Comparison of ENCODE assay signal across 23 cellular contexts in the genomic region with DNA sequence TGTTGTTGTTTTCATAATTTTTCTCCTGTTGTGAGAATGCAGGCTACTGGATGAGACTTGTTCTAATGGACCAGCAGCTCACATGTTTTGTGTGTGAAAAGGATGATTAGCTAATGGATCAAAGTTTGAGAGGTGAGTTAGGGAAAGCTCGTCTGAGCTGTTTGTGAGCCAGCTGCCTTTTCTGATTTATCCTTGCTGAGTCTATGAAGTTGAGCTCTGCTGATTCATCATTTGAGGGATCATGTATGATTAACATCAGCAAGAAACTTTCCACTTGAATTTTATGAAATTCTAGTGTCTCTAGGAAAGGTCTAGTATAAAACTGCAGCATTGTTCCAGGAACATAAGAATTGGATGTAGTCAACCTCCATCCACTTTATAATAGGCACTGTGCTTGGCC.
"Had no signal": no experiment of that assay in that cellular context is flagged by ENCODE, and none has a peak within 500 bp of the region (broad histone marks: within the 10 kb centered on the region; RNA-seq: fewer than 3 reads in every experiment).

No MANE protein-coding gene starts in this region.

- ATAC-seq: activated CD8-positive, alpha-beta T cell treated with anti-CD3 and anti-CD28 coated beads, Interleukin-2, amount 10 ng/mL, durations not matched to agents 7 days and 5 days; body of pancreas; WTC11 had no signal

- H3K36me3 Mint-ChIP-seq: activated naive CD8-positive, alpha-beta T cell treated with anti-CD3 and anti-CD28 coated beads, Interleukin-2, amount 10 ng/mL, durations not matched to agents 7 days and 5 days had no signal

- H3K27ac Mint-ChIP-seq: activated CD8-positive, alpha-beta T cell treated with anti-CD3 and anti-CD28 coated beads, Interleukin-2, amount 10 ng/mL, durations not matched to agents 7 days and 5 days; activated naive CD8-positive, alpha-beta T cell treated with anti-CD3 and anti-CD28 coated beads, Interleukin-2, amount 10 ng/mL, durations not matched to agents 7 days and 5 days; T-helper 1 cell treated with Interleukin-12 subunit alpha and Interleukin-12 subunit beta and Interleukin-4 antibody, amounts not matched to agents 30 μg/mL and 1 μg/mL, for 36 hours; WTC11 had no signal

- DNase-seq: activated CD4-positive, alpha-beta T cell treated with anti-CD3 and anti-CD28 coated beads for 48 hours; activated CD4-positive, alpha-beta T cell treated with anti-CD3 and anti-CD28 coated beads, Interleukin-2, amount 50 U/mL, for 4 hours; activated CD4-positive, CD25-positive, alpha-beta regulatory T cell treated with anti-CD3 and anti-CD28 coated beads, Interleukin-2, amount 50 U/mL, for 72 hours; activated CD8-positive, alpha-beta memory T cell treated with anti-CD3 and anti-CD28 coated beads, Interleukin-2, amount 50 U/mL, for 48 hours; activated CD8-positive, alpha-beta T cell treated with anti-CD3 and anti-CD28 coated beads, Interleukin-2, amount 10 ng/mL, durations not matched to agents 7 days and 5 days; activated naive CD4-positive, alpha-beta T cell treated with anti-CD3 and anti-CD28 coated beads, Interleukin-2, amount 50 U/mL, for 16 hours; activated naive CD8-positive, alpha-beta T cell treated with anti-CD3 and anti-CD28 coated beads, Interleukin-2, amount 10 ng/mL, durations not matched to agents 7 days and 5 days; activated T-cell treated with anti-CD3 and anti-CD28 coated beads, Interleukin-2, amount 50 U/mL, for 1 hour; adrenal gland; aorta; body of pancreas; Kasumi-1; MG63; NCI-H1092 treated with DMSO at 0.1 percent for 48 hours; NCI-H1436; NCI-H1694 treated with DMSO at 0.1 percent for 48 hours; NCI-H2029 treated with DMSO at 0.1 percent for 48 hours; NCI-H446; NCI-H524; SHP77 treated with DMSO at 0.1 percent for 48 hours had no signal

- H3K4me3 ChIP-seq: adrenal gland, body of pancreas, MG63 had no signal

- H3K4me1 Mint-ChIP-seq: activated naive CD8-positive, alpha-beta T cell treated with anti-CD3 and anti-CD28 coated beads, Interleukin-2, amount 10 ng/mL, durations not matched to agents 7 days and 5 days; central memory CD8-positive, alpha-beta T cell; WTC11 had no signal

- H3K4me3 Mint-ChIP-seq: activated CD8-positive, alpha-beta T cell treated with anti-CD3 and anti-CD28 coated beads, Interleukin-2, amount 10 ng/mL, durations not matched to agents 7 days and 5 days; activated naive CD8-positive, alpha-beta T cell treated with anti-CD3 and anti-CD28 coated beads, Interleukin-2, amount 10 ng/mL, durations not matched to agents 7 days and 5 days; central memory CD8-positive, alpha-beta T cell; T-helper 1 cell treated with Interleukin-12 subunit alpha and Interleukin-12 subunit beta and Interleukin-4 antibody, amounts not matched to agents 30 μg/mL and 1 μg/mL, for 36 hours; WTC11 had no signal
